ENCODE assay signal across 23 cellular contexts in genomic region chr22:47392054-47392347, GRCh38.
"Had no signal": no experiment of that assay in that cellular context is flagged by ENCODE, and none has a peak within 500 bp of the region (broad histone marks: within the 10 kb centered on the region; RNA-seq: fewer than 3 reads in every experiment).

No MANE protein-coding gene starts in this region.

- H3K27ac ChIP-seq: HL-60, KMS-11 had no signal

- H3K9me3 ChIP-seq: SK-N-SH had no signal

- H3K4me2 ChIP-seq: KMS-11, SK-N-SH had no signal

- H3K9me2 ChIP-seq: SK-N-SH had no signal

- H3K4me3 ChIP-seq: K562 had no signal

- FAIRE-seq: K562, RCC 7860 had no signal

- H3K27me3 Mint-ChIP-seq: IgD-negative memory B cell had no signal

- H3K9me3 Mint-ChIP-seq: IgD-negative memory B cell had no signal

- ATAC-seq: K562 had no signal

- H3K9ac ChIP-seq: KMS-11, SK-N-SH had no signal

- H3K27ac Mint-ChIP-seq: IgD-negative memory B cell had no signal

- H3K36me3 Mint-ChIP-seq: IgD-negative memory B cell had no signal

- DNase-seq: Kasumi-1, MM.1S, NCI-H1092 treated with DMSO at 0.1 percent for 48 hours, NCI-H1436, NCI-H187, NCI-H2029, NCI-H2081 treated with DMSO at 0.1 percent for 48 hours, NCI-H2171, NCI-H226, NCI-H446, NCI-H510A, NCI-H524 treated with DMSO at 0.1 percent for 48 hours, NCI-H69, NCI-H774, RPMI8226, SHP77, SK-N-SH, SW 1271 had no signal

- H3K4me1 Mint-ChIP-seq: IgD-negative memory B cell had no signal

- H3K4me3 Mint-ChIP-seq: IgD-negative memory B cell had no signal
